In genomic region chr11:46362146-46363030, GRCh38 we compare ENCODE assay signal across 9 cellular contexts. TPM values are rescaled to one million over a fixed set of nuclear protein-coding genes. Genes with fewer than 3 reads are reported as not detected.
DNase-seq lines count a peak whose midpoint lies in the region; ATAC-seq, FAIRE-seq and TF ChIP-seq lines count a peak whose summit lies in the region.
"Had no signal": no experiment of that assay in that cellular context is flagged by ENCODE, and none has a peak within 500 bp of the region (broad histone marks: within the 10 kb centered on the region; RNA-seq: fewer than 3 reads in every experiment).

No MANE protein-coding gene starts in this region.

- POLR2A ChIA-PET in K562 (lab: Yijun Ruan, JAX): interaction anchor here (0.6 to 2.0 kb wide), 3 partner anchors 10 to 46 kb away, joined by 3 to 7 read pairs (median 3); no protein-coding TSS in a partner anchor

- H2AK5ac ChIP-seq in mesenchymal stem cell (ENCODE audit: low read length, severe bottlenecking): peak overlapping the region; percentile 89

- H3K27ac ChIP-seq in K562 (ENCODE audit: extremely low read depth, low read depth, low read length): peak overlapping the region; percentile 94
- H3K27ac ChIP-seq in mesenchymal stem cell (ENCODE audit: low read length, poor library complexity, severe bottlenecking): peak overlapping the region; percentile 71
- peak overlapping the region; percentile 67 to 80 (median 74) for H3K27ac ChIP-seq in transverse colon

- peaks cover 52% of the 10 kb centered on the region for H3K79me2 ChIP-seq in K562 (ENCODE audit: control insufficient read depth, insufficient read depth, low read length)

- peaks cover 31 to 58% of the 10 kb centered on the region in 2 experiments for H3K4me1 ChIP-seq in K562 (replicated peaks in 1 of 2; ENCODE audit: control insufficient read depth in 2 of 2, insufficient read depth in 2 of 2, low read length in 2 of 2)
- peaks cover 59% of the 10 kb centered on the region for H3K4me1 ChIP-seq in mesenchymal stem cell (ENCODE audit: control insufficient read depth, insufficient read depth, low read depth, low read length)
- H3K4me1 ChIP-seq in transverse colon: peaks cover 22 to 41% (median 26%) of the 10 kb centered on the region in 4 donors

- peak overlapping the region; percentile 85 for H3K27ac Mint-ChIP-seq in activated CD8-positive, alpha-beta memory T cell treated with anti-CD3 and anti-CD28 coated beads, Interleukin-2, amount 10 ng/mL, durations not matched to agents 7 days and 5 days

- no peaks in the 10 kb centered on the region for H3K9me3 Mint-ChIP-seq in activated CD8-positive, alpha-beta memory T cell treated with anti-CD3 and anti-CD28 coated beads, Interleukin-2, amount 10 ng/mL, durations not matched to agents 7 days and 5 days (ENCODE audit: low read depth)

- CTCF ChIA-PET in activated CD8-positive, alpha-beta memory T cell treated with anti-CD3 and anti-CD28 coated beads, Interleukin-2, amount 10 ng/mL, durations not matched to agents 7 days and 5 days (lab: Charles Lee): interaction anchor here (26.5 kb wide), 1 partner anchor 12 kb away, joined by 444 read pairs; the partner anchor contains the start of gene DGKZ
- CTCF ChIA-PET in K562 (lab: Yijun Ruan, JAX; ENCODE audit: low intra/inter-chr PET ratio): interaction anchor here (1.8 kb wide), 1 partner anchor 10 kb away, joined by 5 read pairs; no protein-coding TSS in a partner anchor

- peak overlapping the region in 1 of 2 experiments; percentile 97 for H3K23ac ChIP-seq in mesenchymal stem cell (ENCODE audit: low read length in 2 of 2)

- TF ChIP-seq RAD21 in K562 (CRISPR knock-in tag; conservative IDR thresholded peaks at IDR 0.05 in 1 of 2, IDR thresholded peaks at IDR 0.05 in 1 of 2): no peak

- H3K9ac ChIP-seq in K562 (ENCODE audit: insufficient read depth in 1 of 2, low read depth in 2 of 2, low read length in 2 of 2) (peak overlapping the region; percentile 78 to 94; a peak in 3 of 4 replicates), mesenchymal stem cell (ENCODE audit: low read length) (peak overlapping the region; percentile 42)

- BruUV-seq in K562 (replicated peaks; lab: Mats Ljungman, UMichigan): no TSS peak

- H3K4me3 Mint-ChIP-seq in activated CD8-positive, alpha-beta memory T cell treated with anti-CD3 and anti-CD28 coated beads, Interleukin-2, amount 10 ng/mL, durations not matched to agents 7 days and 5 days: peak overlapping the region; percentile 70

- TF ChIP-seq CTCF in K562 (IDR thresholded peaks at IDR 0.05 in 2 of 3, conservative IDR thresholded peaks at IDR 0.05 in 1 of 3; ENCODE audit: insufficient read depth in 2 of 3, low read depth in 1 of 3, low read length in 3 of 3) (no peak), transverse colon (IDR thresholded peaks at IDR 0.05) (no peak)

- H3K36me3 ChIP-seq in K562 (ENCODE audit: control insufficient read depth, insufficient read depth, low read length): peaks cover 32% of the 10 kb centered on the region; the same call in 1 of the 3 replicates
- peaks cover 0 to 24% of the 10 kb centered on the region in 2 experiments for H3K36me3 ChIP-seq in mesenchymal stem cell (ENCODE audit: control insufficient read depth in 1 of 2, insufficient read depth in 2 of 2, low read depth in 1 of 2, low read length in 2 of 2)
- H3K36me3 ChIP-seq in transverse colon: no peaks in the 10 kb centered on the region

- no peak for TF ChIP-seq EP300 in K562 (IDR thresholded peaks at IDR 0.05; ENCODE audit: low read length)
- TF ChIP-seq EP300 in transverse colon (IDR thresholded peaks at IDR 0.05; ENCODE audit: low read depth): no peak

- in situ Hi-C loops in K562 (cut with MboI): no loop called here
- in situ Hi-C loops in transverse colon (cut with MboI; ENCODE audit: low pct_ligation_motif_present in 1 of 4, low pct_unique_long_range_greater_than_20kb in 1 of 4, low sequenced_read_pairs in 3 of 4): no loop called here

- H3K4me1 Mint-ChIP-seq in activated CD8-positive, alpha-beta memory T cell treated with anti-CD3 and anti-CD28 coated beads, Interleukin-2, amount 10 ng/mL, durations not matched to agents 7 days and 5 days: peaks cover 34% of the 10 kb centered on the region

- H3K18ac ChIP-seq in mesenchymal stem cell (ENCODE audit: low read depth in 1 of 2, low read length in 2 of 2): peak overlapping the region; percentile 37 to 96

- no peaks in the 10 kb centered on the region for H3K27me3 ChIP-seq in K562 (ENCODE audit: control insufficient read depth in 2 of 2, insufficient read depth in 2 of 2, low read length in 2 of 2)
- no peaks in the 10 kb centered on the region for H3K27me3 ChIP-seq in mesenchymal stem cell (ENCODE audit: control insufficient read depth in 1 of 2, insufficient read depth in 1 of 2, low read length in 2 of 2)
- H3K27me3 ChIP-seq in transverse colon: no peaks in the 10 kb centered on the region

- TF ChIP-seq POLR2A in K562 (conservative IDR thresholded peaks at IDR 0.05): no peak
- no peak for TF ChIP-seq POLR2A in transverse colon (IDR thresholded peaks at IDR 0.05)

- H3K27me3 Mint-ChIP-seq in activated CD8-positive, alpha-beta memory T cell treated with anti-CD3 and anti-CD28 coated beads, Interleukin-2, amount 10 ng/mL, durations not matched to agents 7 days and 5 days: no peaks in the 10 kb centered on the region

- no peak for ATAC-seq in activated CD8-positive, alpha-beta memory T cell treated with anti-CD3 and anti-CD28 coated beads, Interleukin-2, amount 10 ng/mL, durations not matched to agents 7 days and 5 days
- no peak for ATAC-seq in K562

- DNase-seq in activated CD8-positive, alpha-beta memory T cell treated with anti-CD3 and anti-CD28 coated beads, Interleukin-2, amount 10 ng/mL, durations not matched to agents 7 days and 5 days: no peak
- DNase-seq in activated CD8-positive, alpha-beta memory T cell treated with anti-CD3 and anti-CD28 coated beads for 24 hours: no peak
- DNase-seq in K562 (ENCODE audit: extremely low read depth in 1 of 4, low spot score in 3 of 4) (no peak), mesenchymal stem cell (no peak), transverse colon (no peak), COLO668 (lab: John Stamatoyannopoulos, UW; ENCODE audit: unreplicated experiment) (no peak), NCI-H1048 (lab: John Stamatoyannopoulos, UW) (no peak), mucosa of gallbladder (ENCODE audit: low spot score) (no peak)
- DNase-seq: NCI-H1417 treated with DMSO at 0.1 percent for 48 hours had no signal

- no peak for FAIRE-seq in K562 (lab: Jason Lieb, UNC)

- peak overlapping the region; percentile 65 for H2BK120ac ChIP-seq in mesenchymal stem cell (ENCODE audit: low read depth, low read length)

- H3K14ac ChIP-seq in mesenchymal stem cell (ENCODE audit: low read length in 2 of 2): peak overlapping the region in 1 of 2 experiments; percentile 82

- peak overlapping the region; percentile 55 to 96 for H3K4ac ChIP-seq in mesenchymal stem cell (ENCODE audit: low read depth in 1 of 2, low read length in 2 of 2)

- H2BK12ac ChIP-seq in mesenchymal stem cell (ENCODE audit: low read length in 2 of 2): peak overlapping the region in 1 of 2 experiments; percentile 97

- no peaks in the 10 kb centered on the region for H4K20me1 ChIP-seq in K562 (replicated peaks; ENCODE audit: control insufficient read depth, insufficient read depth, low read length)

- H3K79me1 ChIP-seq in mesenchymal stem cell (replicated peaks; ENCODE audit: low read length, poor library complexity, severe bottlenecking): peaks cover 16% of the 10 kb centered on the region

- H4K8ac ChIP-seq in mesenchymal stem cell (ENCODE audit: low read length): peak overlapping the region; percentile 9

- H2BK5ac ChIP-seq in mesenchymal stem cell (ENCODE audit: low read depth, low read length, poor library complexity, severe bottlenecking): no peak overlapping the region

- H3K36me3 Mint-ChIP-seq in activated CD8-positive, alpha-beta memory T cell treated with anti-CD3 and anti-CD28 coated beads, Interleukin-2, amount 10 ng/mL, durations not matched to agents 7 days and 5 days: no peaks in the 10 kb centered on the region

- H3K4me3 ChIP-seq in K562 (peak overlapping the region; percentile 36; the same call in 1 of the 2 replicates), mesenchymal stem cell (ENCODE audit: insufficient read depth in 1 of 2, low read depth in 1 of 2, low read length in 2 of 2) (no peak overlapping the region), transverse colon (peak overlapping the region in 3 of 4 donors; percentile 9 to 40 (median 24))

- H3K9me1 ChIP-seq in K562 (ENCODE audit: control insufficient read depth, insufficient read depth, low read length): peaks cover 3% of the 10 kb centered on the region

- H4K91ac ChIP-seq in mesenchymal stem cell (ENCODE audit: low read length): peak overlapping the region; percentile 67

- H2AFZ ChIP-seq in K562 (ENCODE audit: low read depth, low read length) (no peak overlapping the region), mesenchymal stem cell (ENCODE audit: low read depth, low read length) (no peak overlapping the region)

- no peaks in the 10 kb centered on the region for H3K9me3 ChIP-seq in K562 (replicated peaks; ENCODE audit: control insufficient read depth, insufficient read depth, low read depth, low read length)
- no peaks in the 10 kb centered on the region for H3K9me3 ChIP-seq in mesenchymal stem cell (ENCODE audit: control insufficient read depth, low read length)
- H3K9me3 ChIP-seq in transverse colon: no peaks in the 10 kb centered on the region

- 86% methylated on average over 19 of the region's 20 CpGs for WGBS in K562 (ENCODE audit: insufficient coverage, low coverage, missing lambda C conversion rate)
- WGBS in mesenchymal stem cell: 91% methylated on average over 20 of the region's 20 CpGs
- whole genome bisulfite sequencing in transverse colon (ENCODE audit: low coverage in 1 of 2), 2 donors: 83% methylated on average over 15 of the region's 20 CpGs; no CpG with 5 or more reads in 1 of the 2 donors

- intact Hi-C loops in K562 (cut with micrococcal nuclease): no loop called here
- intact Hi-C loops in transverse colon (cut with DNase I; ENCODE audit: low total_unique reads): no loop called here

- H3K4me2 ChIP-seq in K562 (ENCODE audit: insufficient read depth, low read length) (peak overlapping the region; percentile 77; the same call in 1 of the 2 replicates), mesenchymal stem cell (ENCODE audit: low read length, poor library complexity, severe bottlenecking) (peak overlapping the region; percentile 68)

- H2BK15ac ChIP-seq in mesenchymal stem cell (ENCODE audit: low read depth, poor library complexity, severe bottlenecking): peak overlapping the region; percentile 66

RNA-seq across cellular contexts. Expression of gene DGKZ, which starts 15.1 kb away (rescaled TPM):
- 100 to 1,000 TPM in 1 of 2 experiments, 10 to 100 TPM in 1; 96.9 to 132 TPM for total RNA-seq in activated CD8-positive, alpha-beta memory T cell treated with anti-CD3 and anti-CD28 coated beads, Interleukin-2, amount 10 ng/mL, durations not matched to agents 7 days and 5 days
- 71.0 and 248 TPM in 2 replicates for total RNA-seq in K562 (2011; cell fraction: chromatin; rRNA removed; ENCODE audit: low replicate concordance)
- total RNA-seq in K562 (2011; cell fraction: nucleolus; rRNA removed): 153 and 166 TPM in 2 replicates
- 88.0 and 98.6 TPM in 2 replicates for total RNA-seq in K562 (2011; cell fraction: nucleoplasm; rRNA removed)
- total RNA-seq in K562 (2014; rRNA removed): 78.5 and 108 TPM in 2 replicates
- total RNA-seq in K562 (2014; rRNA removed; fragmentation: Illumina TruSeq; extraction: Trizol): 10.9 and 13.6 TPM in 2 replicates
- total RNA-seq in K562 (2015; rRNA removed; fragmentation: Illumina TruSeq; extraction: Trizol): 44.2 and 47.5 TPM in 2 replicates
- 87.8 and 100 TPM in 2 replicates for total RNA-seq in K562 (2021)
- 28.2 and 49.4 TPM in 2 replicates for polyA plus RNA-seq in K562 (2011; rRNA removed)
- 55.4 and 121 TPM in 2 replicates for polyA plus RNA-seq in K562 (2011; cell fraction: cytosol; rRNA removed)
- 203 and 295 TPM in 2 replicates for polyA plus RNA-seq in K562 (2011; cell fraction: nucleus; rRNA removed)
- polyA plus RNA-seq in K562 (2012): 64.0 and 103 TPM in 2 replicates
- 48.8 and 66.2 TPM in 2 replicates for polyA plus RNA-seq in K562 (2014; fragmentation: Illumina TruSeq; extraction: Trizol)
- polyA plus RNA-seq in K562 (2014; fragmentation: Nextera tagmentation; extraction: Ambion mirVana): under 1 TPM; 0.51 to 0.71 TPM
- polyA plus RNA-seq in K562 (2014; rRNA removed): 73.5 and 77.9 TPM in 2 replicates
- polyA minus RNA-seq in K562 (2011; rRNA and poly(A)+ RNA removed): 18.5 and 28.5 TPM in 2 replicates
- 53.9 and 65.8 TPM in 2 replicates for polyA minus RNA-seq in K562 (2011; cell fraction: cytosol; rRNA and poly(A)+ RNA removed)
- 59.1 and 64.5 TPM in 2 replicates for polyA minus RNA-seq in K562 (2011; cell fraction: nucleus; rRNA and poly(A)+ RNA removed)
- 40.1 TPM for polyA plus RNA-seq in mesenchymal stem cell (2013, experiment 1 of 2)
- 38.8 TPM for polyA plus RNA-seq in mesenchymal stem cell (2013, experiment 2 of 2)
- total RNA-seq in transverse colon: 100 to 1,000 TPM in 1 of 4 donors, 10 to 100 TPM in 3; 56.4 to 105 (median 67.7) TPM
- 83.8 TPM for total RNA-seq in mucosa of gallbladder

RNA-seq across cellular contexts. Expression of gene MDK, which starts 19.1 kb away (rescaled TPM):
- total RNA-seq in activated CD8-positive, alpha-beta memory T cell treated with anti-CD3 and anti-CD28 coated beads, Interleukin-2, amount 10 ng/mL, durations not matched to agents 7 days and 5 days: 1 to 10 TPM; 1.6 to 5.0 TPM
- total RNA-seq in K562 (2011; cell fraction: chromatin; rRNA removed; ENCODE audit: low replicate concordance): 91.4 and 271 TPM in 2 replicates
- 402 and 460 TPM in 2 replicates for total RNA-seq in K562 (2011; cell fraction: nucleolus; rRNA removed)
- 333 and 334 TPM in 2 replicates for total RNA-seq in K562 (2011; cell fraction: nucleoplasm; rRNA removed)
- total RNA-seq in K562 (2014; rRNA removed) (478 and 553 TPM in 2 replicates), K562 (2014; rRNA removed; fragmentation: Illumina TruSeq; extraction: Trizol) (91.5 and 123 TPM in 2 replicates), K562 (2015; rRNA removed; fragmentation: Illumina TruSeq; extraction: Trizol) (269 and 279 TPM in 2 replicates), K562 (2021) (396 and 429 TPM in 2 replicates), transverse colon (100 to 1,000 TPM in 3 of 4 donors, 10 to 100 TPM in 1; 34.4 to 309 (median 180) TPM), mucosa of gallbladder (106 TPM)
- polyA plus RNA-seq in K562 (2011; rRNA removed) (343 and 350 TPM in 2 replicates), K562 (2014; fragmentation: Illumina TruSeq; extraction: Trizol) (661 and 667 TPM in 2 replicates), K562 (2014; fragmentation: Nextera tagmentation; extraction: Ambion mirVana) (10 to 100 TPM; 20.7 to 61.7 TPM), K562 (2014; rRNA removed) (700 and 703 TPM in 2 replicates)
- 540 and 788 TPM in 2 replicates for polyA plus RNA-seq in K562 (2011; cell fraction: cytosol; rRNA removed)
- 206 and 271 TPM in 2 replicates for polyA plus RNA-seq in K562 (2011; cell fraction: nucleus; rRNA removed)
- 413 and 460 TPM in 2 replicates for polyA plus RNA-seq in K562 (2012)
- polyA minus RNA-seq in K562 (2011; rRNA and poly(A)+ RNA removed): 33.7 and 59.6 TPM in 2 replicates
- 108 and 146 TPM in 2 replicates for polyA minus RNA-seq in K562 (2011; cell fraction: cytosol; rRNA and poly(A)+ RNA removed)
- 24.1 and 38.4 TPM in 2 replicates for polyA minus RNA-seq in K562 (2011; cell fraction: nucleus; rRNA and poly(A)+ RNA removed)
- polyA plus RNA-seq in mesenchymal stem cell (2013, experiment 1 of 2): 777 TPM
- polyA plus RNA-seq in mesenchymal stem cell (2013, experiment 2 of 2): 775 TPM

RNA-seq across cellular contexts. Expression of gene CHRM4, which starts 29.2 kb away (rescaled TPM):
- total RNA-seq in activated CD8-positive, alpha-beta memory T cell treated with anti-CD3 and anti-CD28 coated beads, Interleukin-2, amount 10 ng/mL, durations not matched to agents 7 days and 5 days: under 1 TPM in 1 of 2 experiments, not detected in 1; 0.18 TPM
- 1.0 and 3.7 TPM in 2 replicates for total RNA-seq in K562 (2011; cell fraction: chromatin; rRNA removed; ENCODE audit: low replicate concordance)
- total RNA-seq in K562 (2011; cell fraction: nucleolus; rRNA removed): 1.6 and 4.0 TPM in 2 replicates
- 1.2 TPM in 2 replicates for total RNA-seq in K562 (2011; cell fraction: nucleoplasm; rRNA removed)
- total RNA-seq in K562 (2014; rRNA removed): 0.73 and 1.3 TPM in 2 replicates
- total RNA-seq in K562 (2014; rRNA removed; fragmentation: Illumina TruSeq; extraction: Trizol): 0.19 and 0.22 TPM in 2 replicates
- total RNA-seq in K562 (2015; rRNA removed; fragmentation: Illumina TruSeq; extraction: Trizol): 0.22 and 0.49 TPM in 2 replicates
- total RNA-seq in K562 (2021): 0.89 and 1.0 TPM in 2 replicates
- 0.62 and 0.74 TPM in 2 replicates for polyA plus RNA-seq in K562 (2011; rRNA removed)
- polyA plus RNA-seq in K562 (2011; cell fraction: cytosol; rRNA removed): 0.84 and 2.3 TPM in 2 replicates
- polyA plus RNA-seq in K562 (2011; cell fraction: nucleus; rRNA removed): 0.60 and 1.5 TPM in 2 replicates
- polyA plus RNA-seq in K562 (2012): 0.35 and 0.68 TPM in 2 replicates
- polyA plus RNA-seq in K562 (2014; fragmentation: Illumina TruSeq; extraction: Trizol): 0.40 and 0.76 TPM in 2 replicates
- polyA plus RNA-seq in K562 (2014; fragmentation: Nextera tagmentation; extraction: Ambion mirVana): not detected
- 0.33 and 0.58 TPM in 2 replicates for polyA plus RNA-seq in K562 (2014; rRNA removed)
- polyA minus RNA-seq in K562 (2011; rRNA and poly(A)+ RNA removed): 0.42 and 1.1 TPM in 2 replicates
- polyA minus RNA-seq in K562 (2011; cell fraction: cytosol; rRNA and poly(A)+ RNA removed): 1.6 TPM in 1 of 2 replicates, not detected in the other
- polyA minus RNA-seq in K562 (2011; cell fraction: nucleus; rRNA and poly(A)+ RNA removed): 0.89 and 2.6 TPM in 2 replicates
- 0.08 TPM for polyA plus RNA-seq in mesenchymal stem cell (2013, experiment 1 of 2)
- polyA plus RNA-seq in mesenchymal stem cell (2013, experiment 2 of 2): 0.07 TPM
- total RNA-seq in transverse colon: 1 to 10 TPM in 1 of 4 donors, under 1 TPM in 1, not detected in 2; 0.82 to 3.3 TPM
- total RNA-seq in mucosa of gallbladder: not detected

Comparison
In these comparisons a context has a peak if more than half of its experiments do, and no peak if none do; other contexts are left out.
1. H3K4me3 ChIP-seq: peak in K562 (single experiment) and transverse colon (3 of 4); none in mesenchymal stem cell (0 of 2).
2. RNA of gene MDK, which starts 19.1 kb away (total RNA-seq): 91.4 to 553 TPM in K562, 34.4 to 309 TPM in transverse colon and 106 TPM in mucosa of gallbladder (single experiment); 1.6 to 5.0 TPM in activated CD8-positive, alpha-beta memory T cell treated with anti-CD3 and anti-CD28 coated beads, Interleukin-2, amount 10 ng/mL, durations not matched to agents 7 days and 5 days; every median in the first group is over 4 times any median in the second.
3. Peak in every context shown above with its lines, with median percentiles within 50 percentile points of each other: H3K27ac ChIP-seq.